8 cellular contexts compared by ENCODE assay signal in genomic region chr15:99733268-99734039, GRCh38. TPM values are rescaled to one million over a fixed set of nuclear protein-coding genes. Genes with fewer than 3 reads are reported as not detected.
DNase-seq lines count a peak whose midpoint lies in the region; ATAC-seq and TF ChIP-seq lines count a peak whose summit lies in the region.

TSS of gene LYSMD4 (minus strand) at chr15:99733437. CDS start at chr15:99731999, 1,438 bp downstream.

- peak within 1 kb of the TSS; percentile 55 to 99 (median 96) for H3K4me3 ChIP-seq in heart left ventricle
- H3K4me3 ChIP-seq in transverse colon = peak within 1 kb of the TSS; percentile 79 to 99 (median 90)

- TF ChIP-seq CTCF in heart left ventricle (IDR thresholded peaks at IDR 0.05) (no peak), transverse colon (IDR thresholded peaks at IDR 0.05) (no peak)

- H3K4me1 ChIP-seq in heart left ventricle (peaks cover 0 to 42% (median 19%) of the 10 kb centered on the region in 12 donors), transverse colon (peaks cover 0 to 35% (median 3%) of the 10 kb centered on the region in 4 donors)

- in situ Hi-C loops in transverse colon (cut with MboI; ENCODE audit: low pct_ligation_motif_present in 1 of 4, low pct_unique_long_range_greater_than_20kb in 1 of 4, low sequenced_read_pairs in 3 of 4) = no loop called here

- peak within 1 kb of the TSS; percentile 78 for H3K4me3 Mint-ChIP-seq in activated naive CD8-positive, alpha-beta T cell treated with anti-CD3 and anti-CD28 coated beads, Interleukin-2, amount 50 U/mL, for 24 hours

- ATAC-seq in HG02870 (IDR thresholded peaks at IDR 0.05; ENCODE audit: unreplicated experiment) (peak; percentile 99), heart left ventricle (peak; percentile 98 to 99 (median 99))
- peak; percentile 99 for ATAC-seq in activated naive CD8-positive, alpha-beta T cell treated with anti-CD3 and anti-CD28 coated beads, Interleukin-2, amount 50 U/mL, for 24 hours

- peaks cover 5% of the 10 kb centered on the region for H3K9me3 Mint-ChIP-seq in activated naive CD8-positive, alpha-beta T cell treated with anti-CD3 and anti-CD28 coated beads, Interleukin-2, amount 50 U/mL, for 24 hours

- H3K9me3 ChIP-seq in heart left ventricle = no peaks in the 10 kb centered on the region
- no peaks in the 10 kb centered on the region for H3K9me3 ChIP-seq in transverse colon

- H3K36me3 ChIP-seq in heart left ventricle = peaks cover 0 to 11% (median 9%) of the 10 kb centered on the region in 9 donors
- no peaks in the 10 kb centered on the region for H3K36me3 ChIP-seq in transverse colon

- peak; percentile 53 for DNase-seq in NCI-H1436 treated with DMSO at 0.1 percent for 48 hours (lab: John Stamatoyannopoulos, UW)
- peak; percentile 94 for DNase-seq in SW480 (ENCODE audit: low spot score)
- peak; percentile 99 for DNase-seq in activated naive CD8-positive, alpha-beta T cell treated with anti-CD3 and anti-CD28 coated beads, Interleukin-2, amount 50 U/mL, for 24 hours
- peak; percentile 98 to 99 (median 99) for DNase-seq in heart left ventricle
- peak; percentile 94 for DNase-seq in pons (ENCODE audit: low spot score)
- peak; percentile 100 for DNase-seq in transverse colon

- H3K27ac ChIP-seq in heart left ventricle (peak within 1 kb of the TSS; percentile 49 to 94 (median 84)), transverse colon (peak within 1 kb of the TSS; percentile 86 to 95 (median 94))

- intact Hi-C loops in heart left ventricle (cut with DNase I) = loop anchor here in 5 of 10 donors (2.0 to 10.0 kb wide), 5 partner anchors 61 to 451 kb away; no protein-coding TSS in a partner anchor
- intact Hi-C loops in transverse colon (cut with DNase I; ENCODE audit: low total_unique reads) = no loop called here

- no peaks in the 10 kb centered on the region for H3K36me3 Mint-ChIP-seq in activated naive CD8-positive, alpha-beta T cell treated with anti-CD3 and anti-CD28 coated beads, Interleukin-2, amount 50 U/mL, for 24 hours (ENCODE audit: low read depth)

- WGBS in heart left ventricle, 4 donors = 10 to 18% (median 13%) methylated on average over 44 to 69 of the region's 69 CpGs
- WGBS in transverse colon (ENCODE audit: low coverage in 1 of 2), 2 donors = 19 to 80% methylated on average over 1 to 24 of the region's 69 CpGs

- H3K27ac Mint-ChIP-seq in activated naive CD8-positive, alpha-beta T cell treated with anti-CD3 and anti-CD28 coated beads, Interleukin-2, amount 50 U/mL, for 24 hours = peak within 1 kb of the TSS; percentile 81

- peak; percentile 67 for TF ChIP-seq POLR2A in GM15510 (IDR thresholded peaks at IDR 0.05; ENCODE audit: borderline replicate concordance, extremely low read depth, insufficient read length)
- TF ChIP-seq POLR2A in heart left ventricle (IDR thresholded peaks at IDR 0.05) = peak in 1 of 2 donors; percentile 91
- TF ChIP-seq POLR2A in transverse colon (IDR thresholded peaks at IDR 0.05) = peak; percentile 56

- H3K4me1 Mint-ChIP-seq in activated naive CD8-positive, alpha-beta T cell treated with anti-CD3 and anti-CD28 coated beads, Interleukin-2, amount 50 U/mL, for 24 hours = peaks cover 28% of the 10 kb centered on the region

- no peak for TF ChIP-seq EP300 in transverse colon (IDR thresholded peaks at IDR 0.05; ENCODE audit: low read depth)

- H3K27me3 ChIP-seq in heart left ventricle (no peaks in the 10 kb centered on the region), transverse colon (no peaks in the 10 kb centered on the region)

- H3K27me3 Mint-ChIP-seq in activated naive CD8-positive, alpha-beta T cell treated with anti-CD3 and anti-CD28 coated beads, Interleukin-2, amount 50 U/mL, for 24 hours = no peaks in the 10 kb centered on the region

RNA-seq across cellular contexts. Expression of gene LYSMD4, which starts in this region (rescaled TPM):
- total RNA-seq in heart left ventricle (10 to 100 TPM in 5 of 9 donors, 1 to 10 TPM in 4; 8.3 to 12.8 (median 10.3) TPM), transverse colon (10 to 100 TPM in 3 of 4 donors, 1 to 10 TPM in 1; 1.5 to 19.2 (median 15.5) TPM)
- 10 to 100 TPM in 1 of 2 donors, 1 to 10 TPM in 1; 9.7 to 10.1 TPM for polyA plus RNA-seq in heart left ventricle

Comparison
In these comparisons a context has a peak if more than half of its experiments do, and no peak if none do; other contexts are left out.
1. Peak in every context shown above with its lines: DNase-seq, ATAC-seq, H3K4me3 ChIP-seq and H3K27ac ChIP-seq.